In genomic region chr1:18264450-18265000, GRCh38 we compare ENCODE assay signal across 25 cellular contexts.
DNase-seq lines count a peak whose midpoint lies in the region; FAIRE-seq and TF ChIP-seq lines count a peak whose summit lies in the region.
"Had no signal": no experiment of that assay in that cellular context is flagged by ENCODE, and none has a peak within 500 bp of the region (broad histone marks: within the 10 kb centered on the region; RNA-seq: fewer than 3 reads in every experiment).

No MANE protein-coding gene starts in this region.

- DNase-seq in Karpas-422 (peak; percentile 67), H1 (ENCODE audit: low read depth in 1 of 2, low spot score in 2 of 2) (no peak), progenitor cell of endocrine pancreas (ENCODE audit: low spot score, unreplicated experiment) (no peak), germinal center (ENCODE audit: low spot score) (no peak), uterus (no peak), SKM-1 treated with dmso at 0.1 percent for 144 hours (lab: John Stamatoyannopoulos, UW; ENCODE audit: unreplicated experiment) (no peak)
- DNase-seq: 8988T; ACHN; AML-193; BE2C; CD4-positive, alpha-beta T cell; CD8-positive, alpha-beta memory T cell; DMS 273 treated with DMSO at 0.1 percent for 48 hours; DMS79; EL; GDM1; GOT3; H7; HCEC 1CT had no signal

- H3K4me1 Mint-ChIP-seq in progenitor cell of endocrine pancreas (ENCODE audit: low read depth) = no peaks in the 10 kb centered on the region
- H3K4me1 Mint-ChIP-seq: CD14-positive monocyte; CD8-positive, alpha-beta memory T cell had no signal

- H2BK120ac ChIP-seq in H1 (replicated peaks; ENCODE audit: low read depth, low read length) = no peak overlapping the region

- H3K9ac ChIP-seq in Karpas-422 (ENCODE audit: low read length) = peak overlapping the region; percentile 68
- H3K9ac ChIP-seq in H1 (replicated peaks in 1 of 4; ENCODE audit: extremely low read depth in 1 of 4, low read depth in 3 of 4, low read length in 3 of 4) = no peak overlapping the region
- H3K9ac ChIP-seq: BLaER1 treated with 17β-estradiol and CSF1 and Interleukin-3, amounts not matched to agents 10 nM and 100 nM had no signal

- H2AFZ ChIP-seq in Karpas-422 (ENCODE audit: low read length) (no peak overlapping the region), H1 (ENCODE audit: low read length) (no peak overlapping the region)

- no peak for TF ChIP-seq EP300 in H1 (IDR thresholded peaks at IDR 0.05; ENCODE audit: borderline replicate concordance in 1 of 2, low read depth in 2 of 2, low read length in 2 of 2)

- no peak overlapping the region for H3K23ac ChIP-seq in H1 (ENCODE audit: insufficient read length)

- H2BK5ac ChIP-seq in H1 (ENCODE audit: low read depth, low read length) = no peak overlapping the region

- no peak overlapping the region for H2BK12ac ChIP-seq in H1 (ENCODE audit: low read depth, low read length)

- no peak overlapping the region for H3K56ac ChIP-seq in H1 (replicated peaks; ENCODE audit: insufficient read length, low read depth, low read length)

- H4K91ac ChIP-seq in H1 (replicated peaks; ENCODE audit: insufficient read length, low read length) = no peak overlapping the region

- H3K4me3 ChIP-seq in Karpas-422 (ENCODE audit: low read length) (peak overlapping the region; percentile 63; the same call in 1 of the 2 replicates), H1 (ENCODE audit: extremely low read depth in 1 of 4, insufficient read depth in 2 of 4, low read depth in 3 of 4, low read length in 4 of 4) (no peak overlapping the region), uterus (no peak overlapping the region)
- H3K4me3 ChIP-seq: A549; BLaER1 treated with 17β-estradiol and CSF1 and Interleukin-3, amounts not matched to agents 10 nM and 100 nM; GM12878 had no signal

- intact Hi-C loops in uterus (cut with DNase I; ENCODE audit: low total_unique reads) = no loop called here

- TF ChIP-seq CTCF in H1 (IDR thresholded peaks at IDR 0.05; ENCODE audit: control extremely low read depth in 1 of 3, insufficient read depth in 1 of 3, low read depth in 1 of 3, low read length in 3 of 3) = no peak
- no peak for TF ChIP-seq CTCF in progenitor cell of endocrine pancreas (IDR thresholded peaks at IDR 0.05; ENCODE audit: unreplicated experiment)
- no peak for TF ChIP-seq CTCF in uterus (IDR thresholded peaks at IDR 0.05)

- no peaks in the 10 kb centered on the region; the same call in 1 of the 2 replicates for H3K23me2 ChIP-seq in H1 (ENCODE audit: low read depth, low read length)

- H4K5ac ChIP-seq in H1 (ENCODE audit: insufficient read length, low read depth, low read length) = no peak overlapping the region

- no peak overlapping the region for H2BK15ac ChIP-seq in H1 (ENCODE audit: low read length)

- H3K4me3 Mint-ChIP-seq in progenitor cell of endocrine pancreas (ENCODE audit: low read depth) = no peak overlapping the region
- H3K4me3 Mint-ChIP-seq: CD14-positive monocyte; CD4-positive, alpha-beta T cell; CD8-positive, alpha-beta memory T cell had no signal

- H3K4me1 ChIP-seq in Karpas-422 (ENCODE audit: low read length) (peaks cover 100% of the 10 kb centered on the region), H1 (replicated peaks in 1 of 4; ENCODE audit: control insufficient read depth in 3 of 4, insufficient read depth in 4 of 4, low read length in 3 of 4) (peaks cover 4 to 18% (median 12%) of the 10 kb centered on the region in 4 experiments), uterus (no peaks in the 10 kb centered on the region)
- H3K4me1 ChIP-seq: A549; BE2C; BLaER1 treated with 17β-estradiol and CSF1 and Interleukin-3, amounts not matched to agents 10 nM and 100 nM had no signal

- no peak overlapping the region for H3K14ac ChIP-seq in H1 (ENCODE audit: insufficient read length)

- H3K27me3 ChIP-seq in Karpas-422 (ENCODE audit: low read length) (no peaks in the 10 kb centered on the region), H1 (replicated peaks in 1 of 4; ENCODE audit: control insufficient read depth in 3 of 4, extremely low read depth in 1 of 4, insufficient read depth in 3 of 4, low read length in 3 of 4) (no peaks in the 10 kb centered on the region), uterus (no peaks in the 10 kb centered on the region)
- H3K27me3 ChIP-seq: BE2C had no signal

- 0 out of 2 replicates have a peak overlapping the region, but pooled peaks have one; percentile 11 for H2BK20ac ChIP-seq in H1 (ENCODE audit: low read length)

- peak overlapping the region; percentile 88 for H3K27ac ChIP-seq in Karpas-422 (ENCODE audit: low read length)
- no peak overlapping the region for H3K27ac ChIP-seq in H1 (ENCODE audit: low read depth, low read length)
- H3K27ac ChIP-seq in uterus = no peak overlapping the region
- H3K27ac ChIP-seq: A549; BLaER1 treated with 17β-estradiol and CSF1 and Interleukin-3, amounts not matched to agents 10 nM and 100 nM had no signal

- H3K79me1 ChIP-seq in H1 (ENCODE audit: low read depth, low read length) = no peaks in the 10 kb centered on the region

- H3K36me3 Mint-ChIP-seq in progenitor cell of endocrine pancreas (ENCODE audit: insufficient read depth) = no peaks in the 10 kb centered on the region
- H3K36me3 Mint-ChIP-seq: CD14-positive monocyte; CD8-positive, alpha-beta memory T cell had no signal

- H4K8ac ChIP-seq in H1 (ENCODE audit: extremely low read depth, insufficient read depth, low read length) = no peak overlapping the region

- no peaks in the 10 kb centered on the region for H3K79me2 ChIP-seq in Karpas-422 (ENCODE audit: low read length)
- H3K79me2 ChIP-seq in H1 (ENCODE audit: control insufficient read depth in 1 of 2, insufficient read depth in 2 of 2, low read length in 2 of 2) = no peaks in the 10 kb centered on the region

- H3K27ac Mint-ChIP-seq in progenitor cell of endocrine pancreas = peak overlapping the region; percentile 65
- H3K27ac Mint-ChIP-seq: CD14-positive monocyte; CD4-positive, alpha-beta T cell; CD8-positive, alpha-beta memory T cell had no signal

- peak overlapping the region; percentile 67; the same call in 1 of the 2 replicates for H2AK5ac ChIP-seq in H1 (ENCODE audit: low read depth, low read length)

- H3K27me3 Mint-ChIP-seq in progenitor cell of endocrine pancreas = peaks cover 30% of the 10 kb centered on the region

- no peak overlapping the region for H3K18ac ChIP-seq in H1 (ENCODE audit: extremely low read depth, low read length)

- POLR2A ChIA-PET in H1 (lab: Charles Lee; ENCODE audit: partially characterized antibody) = interaction anchor here (1.4 to 2.1 kb wide), 7 partner anchors 18 to 34 kb away, joined by 3 to 11 read pairs (median 6); no protein-coding TSS in a partner anchor

- peak; percentile 62 for FAIRE-seq in H1 (lab: Jason Lieb, UNC)
- FAIRE-seq: A549, D721Med, GM12878, GM19239 had no signal

- H3K4me2 ChIP-seq in Karpas-422 (ENCODE audit: low read depth, low read length, poor library complexity, severe bottlenecking) (peak overlapping the region; percentile 94), H1 (ENCODE audit: insufficient read depth in 1 of 2, low read depth in 2 of 2, low read length in 2 of 2) (no peak overlapping the region)
- H3K4me2 ChIP-seq: A549; BLaER1 treated with 17β-estradiol and CSF1 and Interleukin-3, amounts not matched to agents 10 nM and 100 nM had no signal

- H3K9me3 ChIP-seq in Karpas-422 (ENCODE audit: low read length) (no peaks in the 10 kb centered on the region), H1 (ENCODE audit: insufficient read depth in 2 of 2, low read depth in 1 of 2, low read length in 1 of 2) (no peaks in the 10 kb centered on the region), uterus (no peaks in the 10 kb centered on the region)
- H3K9me3 ChIP-seq: A549; BE2C; BLaER1 treated with 17β-estradiol and CSF1 and Interleukin-3, amounts not matched to agents 10 nM and 100 nM had no signal

- H4K20me1 ChIP-seq in Karpas-422 (ENCODE audit: insufficient read depth, low read depth, low read length) (no peaks in the 10 kb centered on the region), H1 (replicated peaks in 1 of 2; ENCODE audit: control insufficient read depth in 1 of 2, insufficient read depth in 2 of 2, low read length in 2 of 2) (no peaks in the 10 kb centered on the region)

- CTCF ChIA-PET in H1 (lab: Charles Lee; ENCODE audit: partially characterized antibody) = interaction anchor here (0.7 to 4.8 kb wide), 6 partner anchors 17 to 317 kb away, joined by 3 to 29 read pairs (median 5); no protein-coding TSS in a partner anchor

- H3K4ac ChIP-seq in H1 (replicated peaks; ENCODE audit: insufficient read length, low read depth, low read length) = no peak overlapping the region

- H3K9me3 Mint-ChIP-seq in progenitor cell of endocrine pancreas (ENCODE audit: low read depth) = no peaks in the 10 kb centered on the region
- H3K9me3 Mint-ChIP-seq: CD4-positive, alpha-beta T cell had no signal

- 75% methylated on average over 6 of the region's 6 CpGs; no CpG with 5 or more reads in 1 of the 2 experiments for WGBS in H1 (ENCODE audit: extremely low coverage in 1 of 2, insufficient coverage in 1 of 2, insufficient read length in 1 of 2, insufficient replicate concordance in 2 of 2, low coverage in 1 of 2, low lambda C conversion rate in 2 of 2, missing lambda C conversion rate in 1 of 2), 2 experiments

- peak in 1 of 2 experiments; percentile 87; a peak in 2 of 3 replicates for TF ChIP-seq POLR2A in H1 (IDR thresholded peaks at IDR 0.05; ENCODE audit: control extremely low read depth in 1 of 2, low read depth in 2 of 2, low read length in 2 of 2)
- no peak for TF ChIP-seq POLR2A in uterus (IDR thresholded peaks at IDR 0.05)

- H3K9me2 ChIP-seq in Karpas-422 (replicated peaks; ENCODE audit: insufficient read depth, low read length) = no peaks in the 10 kb centered on the region

- no peaks in the 10 kb centered on the region; the same call in 1 of the 2 replicates for H3K36me3 ChIP-seq in Karpas-422 (ENCODE audit: insufficient read depth, low read length)
- H3K36me3 ChIP-seq in H1 (ENCODE audit: control insufficient read depth in 2 of 4, insufficient read depth in 4 of 4, low read length in 3 of 4) = no peaks in the 10 kb centered on the region
- H3K36me3 ChIP-seq in uterus = no peaks in the 10 kb centered on the region
- H3K36me3 ChIP-seq: BE2C; BLaER1 treated with 17β-estradiol and CSF1 and Interleukin-3, amounts not matched to agents 10 nM and 100 nM had no signal

- no peak for TF ChIP-seq RAD21 in H1 (IDR thresholded peaks at IDR 0.05 in 1 of 2, conservative IDR thresholded peaks at IDR 0.05 in 1 of 2; ENCODE audit: low read depth in 2 of 2, low read length in 2 of 2)

TF ChIP-seq in H1, 55 proteins besides CTCF, POLR2A, EP300 and RAD21:
- TF ChIP-seq HDAC6 (IDR thresholded peaks at IDR 0.05; ENCODE audit: low read depth, low read length) (no peak), ZNF274 (IDR thresholded peaks at IDR 0.05; ENCODE audit: borderline replicate concordance, extremely low read depth, low read length) (no peak), TBP (IDR thresholded peaks at IDR 0.05; ENCODE audit: low read depth, low read length) (peak; percentile 67; the same call in 1 of the 2 replicates), TAF7 (optimal IDR thresholded peaks at IDR 0.05; ENCODE audit: borderline replicate concordance, low read depth, low read length) (peak; percentile 98), POLR2AphosphoS5 (IDR thresholded peaks at IDR 0.05; ENCODE audit: low read depth, low read length) (peak; percentile 72; the same call in 1 of the 2 replicates)
